ENCODE assay signal across 8 cellular contexts in genomic region chr14:69636051-69636639, GRCh38. TPM values are rescaled to one million over a fixed set of nuclear protein-coding genes. Genes with fewer than 3 reads are reported as not detected.
A peak's percentile ranks its signal among the peaks of the same experiment; 100 is the strongest.
DNase-seq lines count a peak whose midpoint lies in the region; ATAC-seq, FAIRE-seq and TF ChIP-seq lines count a peak whose summit lies in the region.

No MANE protein-coding gene starts in this region.

- peaks cover 77% of the 10 kb centered on the region for H3K4me1 Mint-ChIP-seq in T-helper 17 cell
- H3K4me1 Mint-ChIP-seq in endothelial cell (ENCODE audit: unreplicated experiment): peaks cover 69% of the 10 kb centered on the region

- ATAC-seq in T-helper 17 cell (peak; percentile 59), HG03439 (IDR thresholded peaks at IDR 0.05; ENCODE audit: unreplicated experiment) (no peak), GM18505 (IDR thresholded peaks at IDR 0.05; ENCODE audit: unreplicated experiment) (no peak)

- no peaks in the 10 kb centered on the region for H3K9me3 Mint-ChIP-seq in endothelial cell (ENCODE audit: unreplicated experiment)

- H3K36me3 Mint-ChIP-seq in T-helper 17 cell (ENCODE audit: low read depth): peaks cover 5% of the 10 kb centered on the region
- H3K36me3 Mint-ChIP-seq in endothelial cell (ENCODE audit: low read depth, unreplicated experiment): peaks cover 13% of the 10 kb centered on the region

- DNase-seq in GM12891 (ENCODE audit: insufficient read length, low spot score): no peak
- DNase-seq in T-helper 17 cell: no peak
- DNase-seq in endothelial cell (ENCODE audit: low spot score): no peak
- DNase-seq in stimulated activated CD4-positive, alpha-beta T cell treated with anti-CD3 and anti-CD28 coated beads, Interleukin-1b, Interleukin-23, amount 100 ng/mL, for 48 hours: peak; percentile 75
- no peak for DNase-seq in DMS 273 (lab: John Stamatoyannopoulos, UW; ENCODE audit: unreplicated experiment)
- DNase-seq in AG20443 (ENCODE audit: low spot score): no peak

- TF ChIP-seq POLR2A in GM12891 (IDR thresholded peaks at IDR 0.05; ENCODE audit: low read depth, low read length): no peak
- TF ChIP-seq POLR2A in GM18505 (IDR thresholded peaks at IDR 0.05; ENCODE audit: borderline replicate concordance, extremely low read depth, insufficient read depth, insufficient read length): no peak

- peak; percentile 88 for FAIRE-seq in GM12891 (lab: Jason Lieb, UNC)

- no peak for TF ChIP-seq CTCF in endothelial cell (IDR thresholded peaks at IDR 0.05; ENCODE audit: unreplicated experiment)

- H3K27me3 Mint-ChIP-seq in T-helper 17 cell (no peaks in the 10 kb centered on the region), endothelial cell (ENCODE audit: unreplicated experiment) (peaks cover 2% of the 10 kb centered on the region)

- H3K4me3 Mint-ChIP-seq in T-helper 17 cell: peak overlapping the region; percentile 80
- H3K4me3 Mint-ChIP-seq in endothelial cell (ENCODE audit: unreplicated experiment): peak overlapping the region; percentile 54

- H3K27ac Mint-ChIP-seq in T-helper 17 cell: peak overlapping the region; percentile 87
- H3K27ac Mint-ChIP-seq in endothelial cell (ENCODE audit: unreplicated experiment): peak overlapping the region; percentile 85

- H3K9me3 ChIP-seq in T-helper 17 cell (ENCODE audit: control insufficient read depth, low read length, poor library complexity, severe bottlenecking): peaks cover 6% of the 10 kb centered on the region

TF ChIP-seq in GM12891, 5 proteins besides CTCF, POLR2A, EP300 and RAD21:
- TF ChIP-seq POU2F2 (IDR thresholded peaks at IDR 0.05; ENCODE audit: low read depth, low read length) (no peak), PAX5 (IDR thresholded peaks at IDR 0.05; ENCODE audit: insufficient read depth, low read length, severe bottlenecking) (no peak), TAF1 (IDR thresholded peaks at IDR 0.05; ENCODE audit: low read depth, low read length) (no peak), POLR2AphosphoS5 (IDR thresholded peaks at IDR 0.05; ENCODE audit: low read depth, low read length) (no peak), SPI1 (IDR thresholded peaks at IDR 0.05; ENCODE audit: low read depth, low read length) (no peak)

RNA-seq across cellular contexts. Expression of gene SUSD6, which starts 24.7 kb away (rescaled TPM):
- polyA plus RNA-seq in GM12891 (2012; ENCODE audit: low read depth, missing spikeins): 24.1 TPM
- total RNA-seq in T-helper 17 cell (100 to 1,000 TPM in 1 of 2 donors, 10 to 100 TPM in 1; 94.7 to 101 TPM), endothelial cell (ENCODE audit: unreplicated experiment) (71.5 TPM)
